10 cellular contexts compared by ENCODE assay signal in genomic region chr18:39454866-39455265, GRCh38.
"Had no signal": no experiment of that assay in that cellular context is flagged by ENCODE, and none has a peak within 500 bp of the region (broad histone marks: within the 10 kb centered on the region; RNA-seq: fewer than 3 reads in every experiment).

No MANE protein-coding gene starts in this region.

- DNase-seq: activated CD4-positive, alpha-beta T cell treated with anti-CD3 and anti-CD28 coated beads for 4 hours; activated CD8-positive, alpha-beta memory T cell treated with anti-CD3 and anti-CD28 coated beads, Interleukin-2, amount 50 U/mL, for 4 hours; activated CD8-positive, alpha-beta T cell treated with anti-CD3 and anti-CD28 coated beads for 36 hours; activated naive CD4-positive, alpha-beta T cell; activated naive CD8-positive, alpha-beta T cell treated with anti-CD3 and anti-CD28 coated beads, Interleukin-2, amount 50 U/mL, for 24 hours; effector CD8-positive, alpha-beta T cell had no signal

- H3K4me3 ChIP-seq: smooth muscle cell, thyroid gland, uterus had no signal

- H3K36me3 ChIP-seq: ascending aorta, thyroid gland, uterus had no signal

- H3K27ac ChIP-seq: ascending aorta, uterus had no signal

- H3K9me3 Mint-ChIP-seq: activated CD8-positive, alpha-beta T cell treated with anti-CD3 and anti-CD28 coated beads for 36 hours had no signal

- ATAC-seq: activated CD8-positive, alpha-beta T cell treated with anti-CD3 and anti-CD28 coated beads for 36 hours; activated naive CD8-positive, alpha-beta T cell treated with anti-CD3 and anti-CD28 coated beads, Interleukin-2, amount 50 U/mL, for 24 hours had no signal

- H3K27me3 ChIP-seq: ascending aorta, thyroid gland, uterus had no signal

- H3K27ac Mint-ChIP-seq: activated CD8-positive, alpha-beta T cell treated with anti-CD3 and anti-CD28 coated beads for 36 hours; activated naive CD8-positive, alpha-beta T cell treated with anti-CD3 and anti-CD28 coated beads, Interleukin-2, amount 50 U/mL, for 24 hours had no signal

- H3K9me3 ChIP-seq: ascending aorta, thyroid gland, uterus had no signal

- H3K27me3 Mint-ChIP-seq: activated CD8-positive, alpha-beta T cell treated with anti-CD3 and anti-CD28 coated beads for 36 hours; activated naive CD8-positive, alpha-beta T cell treated with anti-CD3 and anti-CD28 coated beads, Interleukin-2, amount 50 U/mL, for 24 hours had no signal

- H3K4me3 Mint-ChIP-seq: activated CD8-positive, alpha-beta T cell treated with anti-CD3 and anti-CD28 coated beads for 36 hours; activated naive CD8-positive, alpha-beta T cell treated with anti-CD3 and anti-CD28 coated beads, Interleukin-2, amount 50 U/mL, for 24 hours had no signal

- H3K4me1 ChIP-seq: ascending aorta, uterus had no signal
